Comparison of ENCODE assay signal across 21 cellular contexts in the genomic region with DNA sequence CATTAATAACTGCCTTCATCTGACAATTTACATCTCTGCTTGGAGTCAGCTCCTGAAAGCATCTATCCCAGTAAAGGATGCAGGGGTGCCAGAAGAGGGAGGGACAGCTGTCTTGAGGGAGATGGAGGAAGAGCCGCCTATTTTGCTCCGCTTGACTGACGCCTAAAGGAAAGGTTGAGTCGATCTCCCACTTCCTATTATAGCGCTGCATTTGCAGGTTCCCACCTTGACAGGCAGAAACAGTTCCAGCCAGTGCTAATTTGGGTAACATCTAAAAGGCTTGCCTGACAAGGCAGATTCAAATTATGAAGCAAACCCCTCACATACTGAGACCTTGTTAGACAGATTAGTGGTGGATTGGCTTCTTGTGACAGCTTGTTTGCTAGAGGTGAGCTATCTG.
DNase-seq lines count a peak whose midpoint lies in the region; ATAC-seq and TF ChIP-seq lines count a peak whose summit lies in the region.
"Had no signal": no experiment of that assay in that cellular context is flagged by ENCODE, and none has a peak within 500 bp of the region (broad histone marks: within the 10 kb centered on the region; RNA-seq: fewer than 3 reads in every experiment).

No MANE protein-coding gene starts in this region.

- POLR2A ChIA-PET in CD4-positive, alpha-beta memory T cell (lab: Charles Lee; ENCODE audit: partially characterized antibody), result no interaction called here

- TF ChIP-seq CTCF in psoas muscle (IDR thresholded peaks at IDR 0.05), result no peak

- ATAC-seq in psoas muscle, result peak in 2 of 4 donors; percentile 39 to 59
- ATAC-seq: naive thymus-derived CD4-positive, alpha-beta T cell; sciatic nerve; stimulated activated naive CD8-positive, alpha-beta T cell treated with anti-CD3 and anti-CD28 coated beads, Interleukin-15, Interleukin-2, amounts not matched to agents 100 U/mL and 50 U/mL, for 24 hours had no signal

- intact Hi-C loops in psoas muscle (cut with DNase I), result no loop called here
- intact Hi-C loops in CD4-positive, alpha-beta memory T cell (cut with micrococcal nuclease), result no loop called here

- DNase-seq in NCI-H146 (lab: John Stamatoyannopoulos, UW), result peak; percentile 76
- peak; percentile 97 for DNase-seq in NCI-H2171 treated with DMSO at 0.1 percent for 48 hours (lab: John Stamatoyannopoulos, UW)
- DNase-seq in SJCRH30, result peak; percentile 87 to 93
- no peak for DNase-seq in psoas muscle
- DNase-seq in erythroblast (lab: John Stamatoyannopoulos, UW), result no peak
- no peak for DNase-seq in hypothalamus (lab: John Stamatoyannopoulos, UW)
- no peak for DNase-seq in CD4-positive, alpha-beta memory T cell
- DNase-seq: activated CD4-positive, alpha-beta T cell treated with anti-CD3 and anti-CD28 coated beads for 48 hours; activated T-cell treated with anti-CD3 and anti-CD28 coated beads, Interleukin-2, amount 50 U/mL, for 24 hours; brain microvascular endothelial cell; effector CD8-positive, alpha-beta T cell; foreskin fibroblast; mesenchymal stem cell; naive thymus-derived CD4-positive, alpha-beta T cell; stimulated activated naive CD8-positive, alpha-beta T cell treated with anti-CD3 and anti-CD28 coated beads, Interleukin-15, Interleukin-2, amounts not matched to agents 100 U/mL and 50 U/mL, for 24 hours; uterus had no signal

- H3K4me1 ChIP-seq in SJCRH30 (peaks cover 43% of the 10 kb centered on the region), psoas muscle (peaks cover 5% of the 10 kb centered on the region)
- H3K4me1 ChIP-seq in CD4-positive, alpha-beta memory T cell (ENCODE audit: insufficient read depth, low read length), result no peaks in the 10 kb centered on the region
- H3K4me1 ChIP-seq: parathyroid adenoma, uterus had no signal

- WGBS in psoas muscle, 3 donors, result 29 to 34% (median 30%) methylated on average over 5 of the region's 5 CpGs

- no peaks in the 10 kb centered on the region for H3K27me3 Mint-ChIP-seq in CD4-positive, alpha-beta memory T cell
- H3K27me3 Mint-ChIP-seq: activated T-cell treated with anti-CD3 and anti-CD28 coated beads, Interleukin-2, amount 50 U/mL, for 24 hours; IgD-negative memory B cell; naive thymus-derived CD4-positive, alpha-beta T cell had no signal

- H3K9me3 Mint-ChIP-seq in CD4-positive, alpha-beta memory T cell, result peaks cover 0 to 14% (median 2%) of the 10 kb centered on the region in 8 donors
- H3K9me3 Mint-ChIP-seq: IgD-negative memory B cell had no signal

- H3K27me3 ChIP-seq in SJCRH30 (no peaks in the 10 kb centered on the region), psoas muscle (ENCODE audit: insufficient read depth in 3 of 3, low read length in 2 of 3) (no peaks in the 10 kb centered on the region)
- no peaks in the 10 kb centered on the region for H3K27me3 ChIP-seq in CD4-positive, alpha-beta memory T cell (ENCODE audit: insufficient read depth, low read length)
- H3K27me3 ChIP-seq: brain microvascular endothelial cell, uterus had no signal

- no peaks in the 10 kb centered on the region for H3K4me1 Mint-ChIP-seq in CD4-positive, alpha-beta memory T cell
- H3K4me1 Mint-ChIP-seq: naive thymus-derived CD4-positive, alpha-beta T cell had no signal

- no peaks in the 10 kb centered on the region for H3K36me3 Mint-ChIP-seq in CD4-positive, alpha-beta memory T cell
- H3K36me3 Mint-ChIP-seq: IgD-negative memory B cell; naive thymus-derived CD4-positive, alpha-beta T cell had no signal

- peak overlapping the region; percentile 46 for H3K4me3 ChIP-seq in SJCRH30
- H3K4me3 ChIP-seq in psoas muscle, result peak overlapping the region; percentile 11
- H3K4me3 ChIP-seq in CD4-positive, alpha-beta memory T cell (ENCODE audit: low read length in 2 of 2), result no peak overlapping the region
- H3K4me3 ChIP-seq: thoracic aorta, uterus had no signal

- no peaks in the 10 kb centered on the region for H3K36me3 ChIP-seq in SJCRH30
- H3K36me3 ChIP-seq in psoas muscle (ENCODE audit: insufficient read depth in 1 of 2, low read depth in 1 of 2), result no peaks in the 10 kb centered on the region
- no peaks in the 10 kb centered on the region for H3K36me3 ChIP-seq in CD4-positive, alpha-beta memory T cell (ENCODE audit: insufficient read depth, low read length)
- H3K36me3 ChIP-seq: brain microvascular endothelial cell, thoracic aorta, uterus had no signal

- no peak overlapping the region for H3K4me3 Mint-ChIP-seq in CD4-positive, alpha-beta memory T cell
- H3K4me3 Mint-ChIP-seq: activated T-cell treated with anti-CD3 and anti-CD28 coated beads, Interleukin-2, amount 50 U/mL, for 24 hours; IgD-negative memory B cell; naive thymus-derived CD4-positive, alpha-beta T cell had no signal

- CTCF ChIA-PET in CD4-positive, alpha-beta memory T cell (lab: Charles Lee; ENCODE audit: partially characterized antibody), result no interaction called here

- peak overlapping the region; percentile 98 for H3K27ac ChIP-seq in SJCRH30
- H3K27ac ChIP-seq in psoas muscle, result no peak overlapping the region
- H3K27ac ChIP-seq in CD4-positive, alpha-beta memory T cell (ENCODE audit: low read depth, low read length), result no peak overlapping the region
- H3K27ac ChIP-seq: brain microvascular endothelial cell, parathyroid adenoma, RWPE1, thoracic aorta, uterus had no signal

- H3K9me3 ChIP-seq in SJCRH30 (replicated peaks) (no peaks in the 10 kb centered on the region), psoas muscle (no peaks in the 10 kb centered on the region)
- H3K9me3 ChIP-seq in CD4-positive, alpha-beta memory T cell (ENCODE audit: control insufficient read depth in 1 of 2, low read length in 2 of 2), result no peaks in the 10 kb centered on the region
- H3K9me3 ChIP-seq: thoracic aorta, uterus had no signal

- H3K27ac Mint-ChIP-seq in CD4-positive, alpha-beta memory T cell, result no peak overlapping the region
- H3K27ac Mint-ChIP-seq: activated T-cell treated with anti-CD3 and anti-CD28 coated beads, Interleukin-2, amount 50 U/mL, for 24 hours; IgD-negative memory B cell; naive thymus-derived CD4-positive, alpha-beta T cell had no signal

- no peak for TF ChIP-seq POLR2A in erythroblast (IDR thresholded peaks at IDR 0.05; ENCODE audit: low read length)

Comparison
In these comparisons a context has a peak if more than half of its experiments do, and no peak if none do; other contexts are left out.
1. DNase-seq: peak in NCI-H146 (single experiment), NCI-H2171 treated with DMSO at 0.1 percent for 48 hours (single experiment) and SJCRH30 (2 of 2); none in psoas muscle (0 of 2), erythroblast (0 of 2), hypothalamus (0 of 51) and CD4-positive, alpha-beta memory T cell (0 of 5).
2. H3K4me3 ChIP-seq: peak in SJCRH30 (single experiment) and psoas muscle (single experiment); none in CD4-positive, alpha-beta memory T cell (0 of 2).